Comparison of ENCODE assay signal across 12 cellular contexts in the genomic region with DNA sequence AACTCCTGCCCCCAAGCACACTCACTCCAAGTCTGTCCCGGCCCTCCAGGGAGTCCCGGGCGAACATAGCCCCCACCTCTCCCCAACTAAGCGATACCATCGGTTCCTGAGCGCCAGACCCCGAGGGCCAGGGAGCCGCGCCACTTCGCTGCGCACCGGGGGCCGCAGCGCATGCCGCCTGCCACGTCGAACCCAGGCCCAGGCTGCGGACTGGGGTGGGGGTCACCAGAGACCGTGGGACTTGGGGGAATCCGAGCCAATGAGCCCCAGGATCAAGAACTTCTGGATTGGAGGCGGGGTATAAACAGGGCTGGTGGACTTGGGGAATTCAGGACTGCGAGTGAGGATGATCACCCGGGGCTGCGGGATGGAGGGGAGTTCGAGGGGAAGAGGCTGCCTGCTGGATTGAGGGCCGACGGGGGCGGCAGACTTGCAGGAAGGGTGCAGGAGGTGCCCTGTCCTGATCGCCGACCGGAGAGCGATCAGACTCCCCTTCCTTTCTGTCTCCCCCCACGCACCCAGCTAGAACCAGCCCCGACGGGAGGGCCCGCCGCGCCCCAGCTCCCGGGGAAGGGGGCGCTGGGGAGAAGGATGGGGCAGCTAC. TPM values are rescaled to one million over a fixed set of nuclear protein-coding genes. Genes with fewer than 3 reads are reported as not detected.
DNase-seq lines count a peak whose midpoint lies in the region; TF ChIP-seq lines count a peak whose summit lies in the region.
"Had no signal": no experiment of that assay in that cellular context is flagged by ENCODE, and none has a peak within 500 bp of the region (broad histone marks: within the 10 kb centered on the region; RNA-seq: fewer than 3 reads in every experiment).

No MANE protein-coding gene starts in this region.

- H3K4me3 ChIP-seq in BJ (ENCODE audit: low read depth, low read length) (peak overlapping the region; percentile 19), HEK293 (ENCODE audit: low read depth, low read length) (peak overlapping the region; percentile 25), trophoblast cell (ENCODE audit: low read depth, low read length) (no peak overlapping the region)

- POLR2A ChIA-PET in BJ (lab: Charles Lee): no interaction called here
- POLR2A ChIA-PET in HEK293 (lab: Yijun Ruan, JAX): interaction anchor here (0.8 kb wide), 1 partner anchor 174 kb away, joined by 4 read pairs; the partner anchor contains the start of genes C1orf122 and YRDC

- no peak for TF ChIP-seq CTCF in BJ (IDR thresholded peaks at IDR 0.05; ENCODE audit: insufficient read depth, low read depth, low read length)
- TF ChIP-seq CTCF in HEK293 (tag by site-specific recombination; IDR thresholded peaks at IDR 0.05): no peak

- H3K14ac ChIP-seq in trophoblast cell (ENCODE audit: low read length): no peak overlapping the region

- H3K4me1 ChIP-seq in HEK293 (ENCODE audit: control insufficient read depth, insufficient read depth, low read length) (no peaks in the 10 kb centered on the region), trophoblast cell (ENCODE audit: control insufficient read depth in 1 of 2, insufficient read depth in 2 of 2, low read length in 2 of 2) (peaks cover 0 to 5% of the 10 kb centered on the region in 2 experiments)
- H3K4me1 ChIP-seq: gastrocnemius medialis had no signal

- H3K9me3 ChIP-seq in HEK293 (ENCODE audit: control insufficient read depth, insufficient read depth, low read depth, low read length) (no peaks in the 10 kb centered on the region), trophoblast cell (ENCODE audit: insufficient read depth, low read depth, low read length) (peaks cover 8% of the 10 kb centered on the region)
- H3K9me3 ChIP-seq: gastrocnemius medialis had no signal

- H2BK120ac ChIP-seq in trophoblast cell (ENCODE audit: insufficient read depth, low read length, poor library complexity): no peak overlapping the region

- no peak overlapping the region for H2AK5ac ChIP-seq in trophoblast cell (ENCODE audit: low read length)

- no peak overlapping the region for H4K8ac ChIP-seq in trophoblast cell (ENCODE audit: low read depth, low read length)

- H3K23ac ChIP-seq in trophoblast cell (ENCODE audit: low read length): no peak overlapping the region

- H3K79me2 ChIP-seq in trophoblast cell (ENCODE audit: control insufficient read depth, insufficient read depth, low read length, poor library complexity): no peaks in the 10 kb centered on the region

- peak overlapping the region; percentile 40 for H3K4me2 ChIP-seq in trophoblast cell (ENCODE audit: low read length)

- DNase-seq in BJ (ENCODE audit: low read depth) (no peak), germinal center (ENCODE audit: low spot score) (peak; percentile 17), trophoblast cell (no peak), COLO829 (ENCODE audit: low spot score) (no peak), NCI-H1092 treated with DMSO at 0.1 percent for 48 hours (lab: John Stamatoyannopoulos, UW) (no peak), NCI-H524 treated with DMSO at 0.1 percent for 48 hours (lab: John Stamatoyannopoulos, UW) (no peak), NCI-H748 treated with DMSO at 0.1 percent for 48 hours (lab: John Stamatoyannopoulos, UW) (no peak)
- DNase-seq: cerebellar nuclear complex, COR-L47, gastrocnemius medialis, NCI-H187 had no signal

- peaks cover 51% of the 10 kb centered on the region for H3K27me3 ChIP-seq in BJ (ENCODE audit: control insufficient read depth, insufficient read depth, low read length)
- H3K27me3 ChIP-seq in trophoblast cell (ENCODE audit: insufficient read depth, low read length): peaks cover 69% of the 10 kb centered on the region

- H3K4ac ChIP-seq in trophoblast cell (ENCODE audit: low read depth, low read length): no peak overlapping the region

- H3K36me3 ChIP-seq in BJ (ENCODE audit: control insufficient read depth, insufficient read depth, low read length) (no peaks in the 10 kb centered on the region), HEK293 (ENCODE audit: control insufficient read depth in 2 of 2, insufficient read depth in 1 of 2, low read length in 2 of 2) (no peaks in the 10 kb centered on the region), trophoblast cell (ENCODE audit: control insufficient read depth in 1 of 2, insufficient read depth in 2 of 2, low read length in 2 of 2) (no peaks in the 10 kb centered on the region)
- H3K36me3 ChIP-seq: gastrocnemius medialis had no signal

- H3K27ac ChIP-seq in HEK293 (ENCODE audit: extremely low read depth, low read depth, low read length) (no peak overlapping the region), trophoblast cell (ENCODE audit: low read depth, low read length) (no peak overlapping the region)
- H3K27ac ChIP-seq: gastrocnemius medialis had no signal

- H3K18ac ChIP-seq in trophoblast cell (ENCODE audit: low read length): no peak overlapping the region

- H4K12ac ChIP-seq in trophoblast cell (ENCODE audit: low read depth, low read length): no peak overlapping the region

- H2BK5ac ChIP-seq in trophoblast cell (ENCODE audit: low read depth, low read length, poor library complexity): no peak overlapping the region

- no peak overlapping the region for H4K91ac ChIP-seq in trophoblast cell (ENCODE audit: low read depth, low read length)

- no peak overlapping the region for H2AFZ ChIP-seq in trophoblast cell (ENCODE audit: insufficient read depth, low read length, poor library complexity)

- no peak overlapping the region for H3K9ac ChIP-seq in trophoblast cell (ENCODE audit: low read length)

- H2BK12ac ChIP-seq in trophoblast cell (ENCODE audit: low read length): no peak overlapping the region

- no CpG with 5 or more reads among the region's 40 CpGs for WGBS in trophoblast cell (ENCODE audit: extremely low coverage, insufficient coverage, insufficient read length)

- no peaks in the 10 kb centered on the region for H3K79me1 ChIP-seq in trophoblast cell (ENCODE audit: low read length)

- CTCF ChIA-PET in BJ (lab: Yijun Ruan, JAX) (no interaction called here), HEK293 (lab: Yijun Ruan, JAX) (interaction anchor here (0.6 to 2.0 kb wide), 2 partner anchors 48 to 926 kb away, joined by 3 to 7 read pairs; no protein-coding TSS in a partner anchor)

TF ChIP-seq in HEK293, 187 proteins besides CTCF, POLR2A, EP300 and RAD21:
- TF ChIP-seq ZNF223 (tag by site-specific recombination; IDR thresholded peaks at IDR 0.05): no peak
- TF ChIP-seq, protein P1, sequence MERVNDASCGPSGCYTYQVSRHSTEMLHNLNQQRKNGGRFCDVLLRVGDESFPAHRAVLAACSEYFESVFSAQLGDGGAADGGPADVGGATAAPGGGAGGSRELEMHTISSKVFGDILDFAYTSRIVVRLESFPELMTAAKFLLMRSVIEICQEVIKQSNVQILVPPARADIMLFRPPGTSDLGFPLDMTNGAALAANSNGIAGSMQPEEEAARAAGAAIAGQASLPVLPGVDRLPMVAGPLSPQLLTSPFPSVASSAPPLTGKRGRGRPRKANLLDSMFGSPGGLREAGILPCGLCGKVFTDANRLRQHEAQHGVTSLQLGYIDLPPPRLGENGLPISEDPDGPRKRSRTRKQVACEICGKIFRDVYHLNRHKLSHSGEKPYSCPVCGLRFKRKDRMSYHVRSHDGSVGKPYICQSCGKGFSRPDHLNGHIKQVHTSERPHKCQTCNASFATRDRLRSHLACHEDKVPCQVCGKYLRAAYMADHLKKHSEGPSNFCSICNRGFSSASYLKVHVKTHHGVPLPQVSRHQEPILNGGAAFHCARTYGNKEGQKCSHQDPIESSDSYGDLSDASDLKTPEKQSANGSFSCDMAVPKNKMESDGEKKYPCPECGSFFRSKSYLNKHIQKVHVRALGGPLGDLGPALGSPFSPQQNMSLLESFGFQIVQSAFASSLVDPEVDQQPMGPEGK (tag by site-specific recombination; IDR thresholded peaks at IDR 0.05): peak; percentile 41; the same call in 1 of the 2 replicates
- peak; percentile 49 for TF ChIP-seq ZFHX2 (tag by site-specific recombination; conservative IDR thresholded peaks at IDR 0.05)
- no peak for TF ChIP-seq ZNF19 (tag by site-specific recombination; IDR thresholded peaks at IDR 0.05; ENCODE audit: low read depth)
- peak; percentile 77 for TF ChIP-seq ZNF777 (tag by site-specific recombination; IDR thresholded peaks at IDR 0.05; ENCODE audit: borderline replicate concordance)
- 0 out of 2 replicates have a peak, but pooled peaks have one; percentile 18 for TF ChIP-seq PBX3 (CRISPR knock-in tag; IDR thresholded peaks at IDR 0.05)
- no peak for TF ChIP-seq ZNF677 (tag by site-specific recombination; IDR thresholded peaks at IDR 0.05)

RNA-seq across cellular contexts. Expression of gene RSPO1, which starts 0.6 kb away (rescaled TPM):
- 0.04 and 0.05 TPM in 2 replicates for polyA plus RNA-seq in BJ (2011; rRNA removed)
- not detected in 2 replicates for polyA minus RNA-seq in BJ (2011; rRNA and poly(A)+ RNA removed)
- 0.01 and 0.03 TPM in 2 replicates for polyA plus RNA-seq in trophoblast cell (2013)

RNA-seq across cellular contexts. Expression of gene GNL2, which starts 38.3 kb away (rescaled TPM):
- 43.6 and 54.5 TPM in 2 replicates for polyA plus RNA-seq in BJ (2011; rRNA removed)
- polyA minus RNA-seq in BJ (2011; rRNA and poly(A)+ RNA removed): 37.9 and 62.4 TPM in 2 replicates
- polyA plus RNA-seq in trophoblast cell (2013): 163 TPM in 2 replicates

RNA-seq across cellular contexts. Expression of gene CDCA8, which starts 58.3 kb away (rescaled TPM):
- polyA plus RNA-seq in BJ (2011; rRNA removed): 14.9 and 28.2 TPM in 2 replicates
- polyA minus RNA-seq in BJ (2011; rRNA and poly(A)+ RNA removed): 18.5 and 20.5 TPM in 2 replicates
- polyA plus RNA-seq in trophoblast cell (2013): 32.7 and 35.1 TPM in 2 replicates
